8 cellular contexts compared by ENCODE assay signal in the genomic region with DNA sequence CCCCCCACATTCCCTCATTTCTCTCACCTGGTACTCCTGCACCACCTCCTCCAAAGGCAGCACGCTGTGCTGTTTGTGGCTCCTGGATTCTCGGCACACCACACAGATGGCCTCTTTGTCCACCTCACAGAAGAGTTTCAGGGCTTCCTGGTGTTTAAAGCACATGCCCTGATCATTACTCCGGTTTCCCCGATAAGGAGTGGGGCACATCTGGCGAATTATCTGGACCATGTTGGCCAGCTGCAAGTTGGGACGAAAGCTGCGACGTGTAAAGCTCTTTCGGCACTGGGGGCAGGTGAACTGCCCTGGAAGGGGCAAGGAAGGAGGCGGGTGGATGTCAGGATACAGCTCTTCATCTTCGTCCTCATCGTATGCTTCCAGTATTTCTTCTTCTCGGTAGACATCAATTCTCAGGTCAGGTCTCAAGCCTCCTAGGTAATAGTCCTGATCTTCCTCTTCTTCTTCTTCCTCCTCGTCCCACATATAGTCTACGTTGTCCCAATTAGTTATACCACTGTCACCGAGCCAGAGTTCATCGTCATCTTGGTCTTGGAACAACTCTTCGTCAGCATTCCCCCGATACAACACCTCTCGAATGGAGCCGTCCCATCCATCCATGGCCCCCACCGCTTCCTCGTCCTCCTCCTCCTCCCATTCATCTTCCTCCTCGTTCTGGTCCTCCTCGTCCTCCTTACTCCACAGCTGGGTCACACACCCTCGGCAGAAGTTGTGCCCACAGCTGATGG. TPM values are rescaled to one million over a fixed set of nuclear protein-coding genes. Genes with fewer than 3 reads are reported as not detected.
DNase-seq lines count a peak whose midpoint lies in the region; ATAC-seq and TF ChIP-seq lines count a peak whose summit lies in the region.

No MANE protein-coding gene starts in this region.

- peak overlapping the region; percentile 98 for H3K27ac Mint-ChIP-seq in activated naive CD4-positive, alpha-beta T cell treated with anti-CD3 and anti-CD28 coated beads, Interleukin-2, amount 50 U/mL, for 24 hours

- H3K36me3 ChIP-seq in lower lobe of right lung = peaks cover 22% of the 10 kb centered on the region

- H3K27me3 Mint-ChIP-seq in activated naive CD4-positive, alpha-beta T cell treated with anti-CD3 and anti-CD28 coated beads, Interleukin-2, amount 50 U/mL, for 24 hours = no peaks in the 10 kb centered on the region

- no peak for ATAC-seq in lower lobe of right lung
- no peak for ATAC-seq in GM19035 (IDR thresholded peaks at IDR 0.05; ENCODE audit: unreplicated experiment)

- no peaks in the 10 kb centered on the region for H3K27me3 ChIP-seq in lower lobe of right lung (ENCODE audit: low read depth)

- in situ Hi-C loops in astrocyte of the cerebellum (cut with HindIII; ENCODE audit: low sequenced_read_pairs) = no loop called here

- H3K9me3 ChIP-seq in lower lobe of right lung = no peaks in the 10 kb centered on the region

- intact Hi-C loops in lower lobe of right lung (cut with DNase I) = no loop called here

- peaks cover 58% of the 10 kb centered on the region for H3K4me1 Mint-ChIP-seq in activated naive CD4-positive, alpha-beta T cell treated with anti-CD3 and anti-CD28 coated beads, Interleukin-2, amount 50 U/mL, for 24 hours

- DNase-seq in activated naive CD4-positive, alpha-beta T cell treated with anti-CD3 and anti-CD28 coated beads, Interleukin-2, amount 50 U/mL, for 16 hours = no peak
- DNase-seq in astrocyte of the cerebellum (ENCODE audit: low read depth) (no peak), lower lobe of right lung (no peak), ureter (ENCODE audit: low spot score) (peak; percentile 32), NCI-H146 treated with DMSO at 0.1 percent for 48 hours (lab: John Stamatoyannopoulos, UW; ENCODE audit: unreplicated experiment) (no peak), NCI-H1048 (lab: John Stamatoyannopoulos, UW) (no peak)

- H3K27ac ChIP-seq in lower lobe of right lung = peak overlapping the region; percentile 99

- H3K4me3 ChIP-seq in astrocyte of the cerebellum (ENCODE audit: low read depth, low read length) = peak overlapping the region; percentile 90
- peak overlapping the region; percentile 86 for H3K4me3 ChIP-seq in lower lobe of right lung

- peaks cover 8% of the 10 kb centered on the region for H3K36me3 Mint-ChIP-seq in activated naive CD4-positive, alpha-beta T cell treated with anti-CD3 and anti-CD28 coated beads, Interleukin-2, amount 50 U/mL, for 24 hours

- H3K9me3 Mint-ChIP-seq in activated naive CD4-positive, alpha-beta T cell treated with anti-CD3 and anti-CD28 coated beads, Interleukin-2, amount 50 U/mL, for 24 hours = no peaks in the 10 kb centered on the region

- TF ChIP-seq CTCF in astrocyte of the cerebellum (IDR thresholded peaks at IDR 0.05; ENCODE audit: low read depth, low read length, missing control alignments) (no peak), lower lobe of right lung (IDR thresholded peaks at IDR 0.05) (no peak)

- peaks cover 59% of the 10 kb centered on the region for H3K4me1 ChIP-seq in lower lobe of right lung

- H3K4me3 Mint-ChIP-seq in activated naive CD4-positive, alpha-beta T cell treated with anti-CD3 and anti-CD28 coated beads, Interleukin-2, amount 50 U/mL, for 24 hours = peak overlapping the region; percentile 100

RNA-seq across cellular contexts. Expression of gene TRIM52, which starts 0.8 kb away (rescaled TPM):
- total RNA-seq in lower lobe of right lung (20.8 TPM), ureter (22.5 TPM)

RNA-seq across cellular contexts. Expression of gene RACK1, which starts 16.4 kb away (rescaled TPM):
- 1,202 TPM for total RNA-seq in lower lobe of right lung
- 1,824 TPM for total RNA-seq in ureter

RNA-seq across cellular contexts. Expression of gene TRIM41, which starts 37.1 kb away (rescaled TPM):
- 29.1 TPM for total RNA-seq in lower lobe of right lung
- total RNA-seq in ureter = 34.5 TPM

RNA-seq across cellular contexts. Expression of gene TRIM7, which starts 55.2 kb away (rescaled TPM):
- total RNA-seq in lower lobe of right lung = 4.3 TPM
- total RNA-seq in ureter = 3.0 TPM
